22 cellular contexts compared by ENCODE assay signal in the genomic region with DNA sequence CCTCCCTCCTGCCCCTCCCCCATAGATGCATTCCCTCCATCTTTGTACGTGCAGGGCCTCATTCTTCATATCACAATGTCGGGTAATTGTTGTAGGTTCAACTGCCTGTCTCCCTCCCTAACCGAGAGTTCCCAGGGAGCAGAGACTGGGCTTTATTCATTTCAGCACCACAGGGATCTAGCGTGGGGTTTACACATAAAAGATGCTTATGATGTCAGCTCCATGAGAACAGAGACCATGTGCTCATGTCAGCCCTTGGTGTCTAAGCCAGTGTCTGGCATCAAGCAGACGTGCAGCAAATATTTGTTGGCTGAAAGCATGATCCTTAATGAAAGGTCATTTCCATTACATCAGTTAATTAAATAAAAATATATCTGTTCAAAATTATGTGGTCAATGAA.
"Had no signal": no experiment of that assay in that cellular context is flagged by ENCODE, and none has a peak within 500 bp of the region (broad histone marks: within the 10 kb centered on the region; RNA-seq: fewer than 3 reads in every experiment).

No MANE protein-coding gene starts in this region.

- H3K27ac ChIP-seq: cardiac muscle cell, epithelial cell of prostate, gastrocnemius medialis, heart left ventricle, transverse colon, vagina had no signal

- ATAC-seq: activated CD8-positive, alpha-beta memory T cell treated with anti-CD3 and anti-CD28 coated beads, Interleukin-2, amount 10 ng/mL, durations not matched to agents 7 days and 5 days; activated T-helper 17 cell treated with anti-CD3 and anti-CD28 coated beads, Interleukin-2, amount 50 U/mL, for 72 hours; effector memory CD8-positive, alpha-beta T cell; gastrocnemius medialis; heart left ventricle; natural killer cell treated with Interleukin-12 subunit alpha and Interleukin-12 subunit beta and Interleukin-15 and Interleukin-18, amount 100 ng/mL, for 72 hours; stimulated activated naive CD8-positive, alpha-beta T cell treated with anti-CD3 and anti-CD28 coated beads, Interleukin-15, Interleukin-2, amounts not matched to agents 100 U/mL and 50 U/mL, for 24 hours had no signal

- H3K4me1 ChIP-seq: gastrocnemius medialis, transverse colon, vagina had no signal

- DNase-seq: activated B cell treated with CpG ODN at 0.5 μM for 24 hours; activated CD4-positive, alpha-beta memory T cell treated with anti-CD3 and anti-CD28 coated beads for 36 hours; activated CD4-positive, alpha-beta T cell treated with anti-CD3 and anti-CD28 coated beads for 4 hours; activated CD8-positive, alpha-beta memory T cell treated with anti-CD3 and anti-CD28 coated beads, Interleukin-2, amount 10 ng/mL, durations not matched to agents 7 days and 5 days; activated naive CD4-positive, alpha-beta T cell; dermis blood vessel endothelial cell; effector memory CD8-positive, alpha-beta T cell; gastrocnemius medialis; heart left ventricle; kidney; occipital lobe; posterior cingulate gyrus; stimulated activated CD4-positive, alpha-beta T cell treated with anti-CD3 and anti-CD28 coated beads, Interleukin-2, amount 100 ng/mL, for 24 hours; stimulated activated naive CD8-positive, alpha-beta T cell treated with anti-CD3 and anti-CD28 coated beads, Interleukin-15, Interleukin-2, amounts not matched to agents 100 U/mL and 50 U/mL, for 24 hours; substantia nigra; transverse colon had no signal

- H3K4me3 ChIP-seq: cardiac muscle cell, gastrocnemius medialis, heart left ventricle, lung, transverse colon, vagina had no signal

- H3K27me3 ChIP-seq: cardiac muscle cell, gastrocnemius medialis, heart left ventricle, transverse colon, vagina had no signal

- H3K9me3 ChIP-seq: gastrocnemius medialis, transverse colon, vagina had no signal

- H3K36me3 ChIP-seq: cardiac muscle cell, gastrocnemius medialis, heart left ventricle, transverse colon, vagina had no signal
